In genomic region chr3:173589116-173589515, GRCh38 we compare ENCODE assay signal across 7 cellular contexts.
"Had no signal": no experiment of that assay in that cellular context is flagged by ENCODE, and none has a peak within 500 bp of the region (broad histone marks: within the 10 kb centered on the region; RNA-seq: fewer than 3 reads in every experiment).

No MANE protein-coding gene starts in this region.

- H3K4me2 ChIP-seq: GM23338 had no signal

- H3K36me3 Mint-ChIP-seq: IgD-negative memory B cell had no signal

- H3K27ac ChIP-seq: HL-60 had no signal

- H3K4me3 ChIP-seq: GM23338 had no signal

- ATAC-seq: GM23338, HepG2 had no signal

- H3K27ac Mint-ChIP-seq: GM23338, H9, IgD-negative memory B cell had no signal

- H2AFZ ChIP-seq: GM23338 had no signal

- DNase-seq: H9, HCEC 1CT, KBM-7 had no signal

- H3K4me3 Mint-ChIP-seq: GM23338, H9, IgD-negative memory B cell had no signal
